1 cellular context compared by ENCODE assay signal in genomic region chr10:21496285-21497176, GRCh38.
TF ChIP-seq lines count a peak whose summit lies in the region.

No MANE protein-coding gene starts in this region.

TF ChIP-seq in HepG2, 621 proteins besides CTCF, POLR2A, EP300 and RAD21 (continued from another document and continues in another):
- TF ChIP-seq ZNF318 (CRISPR knock-in tag; IDR thresholded peaks at IDR 0.05) (peak; percentile 68; the same call in 1 of the 2 replicates), HOXA9 (CRISPR knock-in tag; IDR thresholded peaks at IDR 0.05; ENCODE audit: borderline replicate concordance) (no peak), ZBTB43 (CRISPR knock-in tag; conservative IDR thresholded peaks at IDR 0.05) (no peak), ZNF878 (CRISPR knock-in tag; IDR thresholded peaks at IDR 0.05) (no peak), RXRB (CRISPR knock-in tag; IDR thresholded peaks at IDR 0.05; ENCODE audit: borderline replicate concordance) (no peak), ZNF644 (CRISPR knock-in tag; IDR thresholded peaks at IDR 0.05; ENCODE audit: low read depth) (no peak), ZNF512 (CRISPR knock-in tag; IDR thresholded peaks at IDR 0.05) (no peak), ZNF121 (CRISPR knock-in tag; IDR thresholded peaks at IDR 0.05) (no peak), HES4 (CRISPR knock-in tag; IDR thresholded peaks at IDR 0.05; ENCODE audit: borderline replicate concordance) (peak; percentile 56; the same call in 1 of the 2 replicates), ZNF550 (CRISPR knock-in tag; IDR thresholded peaks at IDR 0.05; ENCODE audit: borderline replicate concordance) (0 out of 2 replicates have a peak, but pooled peaks have one; percentile 38), SYNCRIP (IDR thresholded peaks at IDR 0.05; ENCODE audit: insufficient read depth, low read depth, low read length) (no peak), POLR2G (IDR thresholded peaks at IDR 0.05; ENCODE audit: low read depth, low read length) (peak; percentile 76), PAWR (CRISPR knock-in tag; IDR thresholded peaks at IDR 0.05; ENCODE audit: borderline replicate concordance) (no peak), TRAFD1 (CRISPR knock-in tag; IDR thresholded peaks at IDR 0.05; ENCODE audit: borderline replicate concordance) (peak; percentile 56; the same call in 1 of the 2 replicates), CSRNP1 (CRISPR knock-in tag; IDR thresholded peaks at IDR 0.05) (no peak; the same call in 1 of the 2 replicates), MIER3 (CRISPR knock-in tag; IDR thresholded peaks at IDR 0.05; ENCODE audit: borderline replicate concordance) (peak; percentile 46; the same call in 1 of the 2 replicates), ZNF280B (CRISPR knock-in tag; IDR thresholded peaks at IDR 0.05; ENCODE audit: borderline replicate concordance) (no peak; the same call in 1 of the 2 replicates), MLX (CRISPR knock-in tag; IDR thresholded peaks at IDR 0.05) (no peak; the same call in 1 of the 2 replicates), AHDC1 (CRISPR knock-in tag; IDR thresholded peaks at IDR 0.05; ENCODE audit: borderline replicate concordance) (no peak), DBP (CRISPR knock-in tag; IDR thresholded peaks at IDR 0.05; ENCODE audit: not compliant biosample characterization) (no peak), TCF7 (IDR thresholded peaks at IDR 0.05; ENCODE audit: low read depth) (no peak), ZNF251 (CRISPR knock-in tag; IDR thresholded peaks at IDR 0.05) (peak; percentile 89; the same call in 1 of the 2 replicates), ZNF513 (CRISPR knock-in tag; conservative IDR thresholded peaks at IDR 0.05) (no peak), ZNF441 (CRISPR knock-in tag; IDR thresholded peaks at IDR 0.05; ENCODE audit: borderline replicate concordance) (peak; percentile 45), ZNF598 (CRISPR knock-in tag; IDR thresholded peaks at IDR 0.05; ENCODE audit: borderline replicate concordance) (peak; percentile 87)
